Comparison of ENCODE assay signal across 14 cellular contexts in the genomic region with DNA sequence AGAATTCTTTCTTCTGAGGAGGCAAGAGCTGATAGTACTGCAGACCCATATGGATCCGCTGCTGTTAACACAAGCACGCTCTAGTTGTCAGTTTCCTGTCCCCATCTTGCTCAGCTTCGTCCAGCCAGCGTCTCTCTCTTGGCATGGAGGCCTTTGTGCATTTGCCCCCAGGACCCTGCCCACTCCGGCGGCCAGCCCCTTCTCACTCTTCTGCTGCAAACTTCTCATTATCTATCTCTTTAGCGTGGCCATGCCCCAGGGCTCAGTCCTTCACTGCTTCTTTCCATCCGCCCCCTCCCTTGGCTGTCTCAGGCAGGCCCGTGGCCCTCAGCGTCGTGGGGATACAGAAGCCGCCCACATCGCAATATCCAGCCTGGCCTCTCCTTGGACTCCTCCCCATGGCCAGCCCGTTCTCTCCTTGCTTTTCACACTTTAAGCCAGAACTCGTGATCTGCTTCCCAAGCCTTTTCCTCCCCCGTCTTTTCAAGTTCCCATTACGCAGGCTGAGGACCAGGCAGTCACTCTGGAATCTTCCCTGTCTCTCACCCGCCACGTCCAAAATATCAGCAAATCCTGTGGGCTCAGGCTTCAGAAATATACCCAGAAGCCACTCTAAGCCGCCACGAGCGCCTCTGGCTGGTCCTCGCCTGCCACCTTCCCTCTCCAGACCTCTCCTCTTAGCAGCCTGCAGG.
A peak's percentile ranks its signal among the peaks of the same experiment; 100 is the strongest.
DNase-seq lines count a peak whose midpoint lies in the region; ATAC-seq and TF ChIP-seq lines count a peak whose summit lies in the region.
"Had no signal": no experiment of that assay in that cellular context is flagged by ENCODE, and none has a peak within 500 bp of the region (broad histone marks: within the 10 kb centered on the region; RNA-seq: fewer than 3 reads in every experiment).

No MANE protein-coding gene starts in this region.

- no peak for ATAC-seq in GM18520 (IDR thresholded peaks at IDR 0.05; ENCODE audit: unreplicated experiment)
- no peak for ATAC-seq in GM18517 (IDR thresholded peaks at IDR 0.05; ENCODE audit: unreplicated experiment)
- ATAC-seq: HCT116 had no signal

- H3K79me2 ChIP-seq in MM.1S (ENCODE audit: low read length) = no peaks in the 10 kb centered on the region

- H3K27ac ChIP-seq in mucosa of rectum (ENCODE audit: low read depth in 2 of 2, low read length in 2 of 2) = peak overlapping the region; percentile 32 to 45
- H3K27ac ChIP-seq in suprapubic skin = peak overlapping the region; percentile 67
- no peak overlapping the region for H3K27ac ChIP-seq in MM.1S (ENCODE audit: low read length)

- H3K36me3 ChIP-seq in adipocyte (ENCODE audit: control insufficient read depth, insufficient read depth, low read length, severe bottlenecking) (no peaks in the 10 kb centered on the region), mucosa of rectum (ENCODE audit: control insufficient read depth in 2 of 2, insufficient read depth in 2 of 2, low read length in 2 of 2) (no peaks in the 10 kb centered on the region), suprapubic skin (no peaks in the 10 kb centered on the region), MM.1S (replicated peaks; ENCODE audit: insufficient read depth, low read length) (no peaks in the 10 kb centered on the region)

- 58% methylated on average over 23 of the region's 23 CpGs for WGBS in suprapubic skin

- no peak for TF ChIP-seq EP300 in suprapubic skin (IDR thresholded peaks at IDR 0.05)

- TF ChIP-seq CTCF in fibroblast of the aortic adventitia (IDR thresholded peaks at IDR 0.05; ENCODE audit: insufficient read depth, low read length) (no peak), suprapubic skin (IDR thresholded peaks at IDR 0.05) (no peak), MM.1S (IDR thresholded peaks at IDR 0.05; ENCODE audit: low read length) (no peak)

- H3K4me1 ChIP-seq in adipocyte (ENCODE audit: control insufficient read depth, insufficient read depth, low read length) = peaks cover 52% of the 10 kb centered on the region
- peaks cover 28 to 30% of the 10 kb centered on the region in 2 donors for H3K4me1 ChIP-seq in mucosa of rectum (ENCODE audit: control insufficient read depth in 2 of 2, insufficient read depth in 2 of 2, low read length in 2 of 2)
- peaks cover 59% of the 10 kb centered on the region for H3K4me1 ChIP-seq in suprapubic skin
- no peaks in the 10 kb centered on the region for H3K4me1 ChIP-seq in MM.1S (ENCODE audit: low read length)

- no peak overlapping the region for H3K4me2 ChIP-seq in MM.1S (ENCODE audit: low read depth, low read length)

- H3K9ac ChIP-seq in adipocyte (ENCODE audit: low read length) (peak overlapping the region; percentile 82), mucosa of rectum (ENCODE audit: low read depth in 1 of 2, low read length in 2 of 2) (no peak overlapping the region), MM.1S (ENCODE audit: low read length) (no peak overlapping the region)

- H3K9me2 ChIP-seq in MM.1S (replicated peaks; ENCODE audit: insufficient read depth, low read length) = no peaks in the 10 kb centered on the region

- H3F3A ChIP-seq in MM.1S (ENCODE audit: insufficient read depth, low read length) = no peaks in the 10 kb centered on the region

- peak overlapping the region; percentile 6 for H3K4me3 ChIP-seq in adipocyte (ENCODE audit: low read length)
- no peak overlapping the region for H3K4me3 ChIP-seq in fibroblast of the aortic adventitia (ENCODE audit: low read depth, low read length)
- H3K4me3 ChIP-seq in mucosa of rectum (ENCODE audit: low read length in 2 of 2) = no peak overlapping the region
- H3K4me3 ChIP-seq in suprapubic skin = no peak overlapping the region
- no peak overlapping the region for H3K4me3 ChIP-seq in MM.1S (ENCODE audit: low read length)

- H4K20me1 ChIP-seq in MM.1S (ENCODE audit: insufficient read depth, low read length) = no peaks in the 10 kb centered on the region

- DNase-seq in adipocyte (ENCODE audit: low read depth) (no peak), fibroblast of the aortic adventitia (ENCODE audit: low read depth) (peak; percentile 52), suprapubic skin (ENCODE audit: low spot score in 2 of 2) (peak; percentile 83 to 85), MM.1S (no peak), NCI-H1048 (lab: John Stamatoyannopoulos, UW) (no peak)
- DNase-seq: activated CD4-positive, alpha-beta memory T cell treated with anti-CD3 and anti-CD28 coated beads for 36 hours; activated gamma-delta T cell; caudate nucleus; CD4-positive, CD25-positive, alpha-beta regulatory T cell; NCI-H2227 treated with DMSO at 0.1 percent for 48 hours had no signal

- no peak overlapping the region for H2AFZ ChIP-seq in MM.1S (ENCODE audit: low read length)

- H3K9me3 ChIP-seq in adipocyte (ENCODE audit: control insufficient read depth, low read length) = no peaks in the 10 kb centered on the region
- H3K9me3 ChIP-seq in mucosa of rectum (ENCODE audit: control insufficient read depth in 2 of 2, low read length in 2 of 2) = no peaks in the 10 kb centered on the region
- H3K9me3 ChIP-seq in suprapubic skin = no peaks in the 10 kb centered on the region
- no peaks in the 10 kb centered on the region for H3K9me3 ChIP-seq in MM.1S (replicated peaks; ENCODE audit: insufficient read depth, low read length)

- H3K27me3 ChIP-seq in adipocyte (replicated peaks; ENCODE audit: control insufficient read depth, insufficient read depth, low read length) = no peaks in the 10 kb centered on the region
- no peaks in the 10 kb centered on the region for H3K27me3 ChIP-seq in mucosa of rectum (ENCODE audit: control insufficient read depth in 2 of 2, insufficient read depth in 2 of 2, low read length in 2 of 2)
- H3K27me3 ChIP-seq in suprapubic skin = no peaks in the 10 kb centered on the region
- no peaks in the 10 kb centered on the region for H3K27me3 ChIP-seq in MM.1S (replicated peaks; ENCODE audit: insufficient read depth, low read length)

- no peak for TF ChIP-seq POLR2A in suprapubic skin (IDR thresholded peaks at IDR 0.05)

Comparison
In these comparisons a context has a peak if more than half of its experiments do, and no peak if none do; other contexts are left out.
1. DNase-seq: peak in fibroblast of the aortic adventitia (single experiment) and suprapubic skin (2 of 2); none in adipocyte (single experiment), MM.1S (single experiment) and NCI-H1048 (single experiment).